Comparison of ENCODE assay signal across 1 cellular context in the genomic region with DNA sequence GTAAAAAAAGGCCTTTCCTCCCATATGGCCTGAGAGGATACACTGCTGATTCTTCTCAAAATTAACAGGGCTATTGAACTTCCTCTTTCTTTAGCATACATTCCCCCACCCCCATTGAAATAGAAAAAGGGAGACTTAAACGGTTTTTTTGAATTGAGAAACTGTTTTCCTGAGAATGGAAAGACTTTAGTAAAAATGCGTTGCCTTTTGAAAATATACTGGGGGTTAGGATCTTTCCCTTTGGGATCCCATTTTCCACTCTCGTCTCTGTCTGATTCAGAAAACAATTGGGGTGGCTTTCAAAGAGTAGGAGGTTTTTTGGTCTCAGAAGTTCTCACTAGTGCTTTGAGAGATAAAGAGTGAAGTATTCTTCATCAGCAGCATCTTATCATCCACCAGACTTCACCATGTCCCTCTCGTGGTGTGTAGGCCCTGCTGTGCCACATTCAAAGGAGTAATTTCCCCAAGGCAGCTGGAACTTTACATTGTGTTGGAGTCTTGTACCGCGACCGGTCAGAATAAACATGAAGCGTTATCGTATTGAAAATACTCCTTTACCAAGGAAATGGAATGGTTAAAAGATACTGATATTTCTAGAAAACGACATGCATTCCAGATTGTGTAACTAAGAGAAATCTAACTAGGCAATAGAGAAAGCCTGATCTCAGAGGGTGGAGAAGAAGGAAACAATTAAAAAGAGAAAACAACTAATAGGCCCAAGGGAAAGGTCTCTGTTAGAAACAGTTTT.
TF ChIP-seq lines count a peak whose summit lies in the region.

No MANE protein-coding gene starts in this region.

TF ChIP-seq in K562, 482 proteins besides CTCF, POLR2A, EP300 and RAD21 (continued from another document and continues in another):
- TF ChIP-seq, protein P1, sequence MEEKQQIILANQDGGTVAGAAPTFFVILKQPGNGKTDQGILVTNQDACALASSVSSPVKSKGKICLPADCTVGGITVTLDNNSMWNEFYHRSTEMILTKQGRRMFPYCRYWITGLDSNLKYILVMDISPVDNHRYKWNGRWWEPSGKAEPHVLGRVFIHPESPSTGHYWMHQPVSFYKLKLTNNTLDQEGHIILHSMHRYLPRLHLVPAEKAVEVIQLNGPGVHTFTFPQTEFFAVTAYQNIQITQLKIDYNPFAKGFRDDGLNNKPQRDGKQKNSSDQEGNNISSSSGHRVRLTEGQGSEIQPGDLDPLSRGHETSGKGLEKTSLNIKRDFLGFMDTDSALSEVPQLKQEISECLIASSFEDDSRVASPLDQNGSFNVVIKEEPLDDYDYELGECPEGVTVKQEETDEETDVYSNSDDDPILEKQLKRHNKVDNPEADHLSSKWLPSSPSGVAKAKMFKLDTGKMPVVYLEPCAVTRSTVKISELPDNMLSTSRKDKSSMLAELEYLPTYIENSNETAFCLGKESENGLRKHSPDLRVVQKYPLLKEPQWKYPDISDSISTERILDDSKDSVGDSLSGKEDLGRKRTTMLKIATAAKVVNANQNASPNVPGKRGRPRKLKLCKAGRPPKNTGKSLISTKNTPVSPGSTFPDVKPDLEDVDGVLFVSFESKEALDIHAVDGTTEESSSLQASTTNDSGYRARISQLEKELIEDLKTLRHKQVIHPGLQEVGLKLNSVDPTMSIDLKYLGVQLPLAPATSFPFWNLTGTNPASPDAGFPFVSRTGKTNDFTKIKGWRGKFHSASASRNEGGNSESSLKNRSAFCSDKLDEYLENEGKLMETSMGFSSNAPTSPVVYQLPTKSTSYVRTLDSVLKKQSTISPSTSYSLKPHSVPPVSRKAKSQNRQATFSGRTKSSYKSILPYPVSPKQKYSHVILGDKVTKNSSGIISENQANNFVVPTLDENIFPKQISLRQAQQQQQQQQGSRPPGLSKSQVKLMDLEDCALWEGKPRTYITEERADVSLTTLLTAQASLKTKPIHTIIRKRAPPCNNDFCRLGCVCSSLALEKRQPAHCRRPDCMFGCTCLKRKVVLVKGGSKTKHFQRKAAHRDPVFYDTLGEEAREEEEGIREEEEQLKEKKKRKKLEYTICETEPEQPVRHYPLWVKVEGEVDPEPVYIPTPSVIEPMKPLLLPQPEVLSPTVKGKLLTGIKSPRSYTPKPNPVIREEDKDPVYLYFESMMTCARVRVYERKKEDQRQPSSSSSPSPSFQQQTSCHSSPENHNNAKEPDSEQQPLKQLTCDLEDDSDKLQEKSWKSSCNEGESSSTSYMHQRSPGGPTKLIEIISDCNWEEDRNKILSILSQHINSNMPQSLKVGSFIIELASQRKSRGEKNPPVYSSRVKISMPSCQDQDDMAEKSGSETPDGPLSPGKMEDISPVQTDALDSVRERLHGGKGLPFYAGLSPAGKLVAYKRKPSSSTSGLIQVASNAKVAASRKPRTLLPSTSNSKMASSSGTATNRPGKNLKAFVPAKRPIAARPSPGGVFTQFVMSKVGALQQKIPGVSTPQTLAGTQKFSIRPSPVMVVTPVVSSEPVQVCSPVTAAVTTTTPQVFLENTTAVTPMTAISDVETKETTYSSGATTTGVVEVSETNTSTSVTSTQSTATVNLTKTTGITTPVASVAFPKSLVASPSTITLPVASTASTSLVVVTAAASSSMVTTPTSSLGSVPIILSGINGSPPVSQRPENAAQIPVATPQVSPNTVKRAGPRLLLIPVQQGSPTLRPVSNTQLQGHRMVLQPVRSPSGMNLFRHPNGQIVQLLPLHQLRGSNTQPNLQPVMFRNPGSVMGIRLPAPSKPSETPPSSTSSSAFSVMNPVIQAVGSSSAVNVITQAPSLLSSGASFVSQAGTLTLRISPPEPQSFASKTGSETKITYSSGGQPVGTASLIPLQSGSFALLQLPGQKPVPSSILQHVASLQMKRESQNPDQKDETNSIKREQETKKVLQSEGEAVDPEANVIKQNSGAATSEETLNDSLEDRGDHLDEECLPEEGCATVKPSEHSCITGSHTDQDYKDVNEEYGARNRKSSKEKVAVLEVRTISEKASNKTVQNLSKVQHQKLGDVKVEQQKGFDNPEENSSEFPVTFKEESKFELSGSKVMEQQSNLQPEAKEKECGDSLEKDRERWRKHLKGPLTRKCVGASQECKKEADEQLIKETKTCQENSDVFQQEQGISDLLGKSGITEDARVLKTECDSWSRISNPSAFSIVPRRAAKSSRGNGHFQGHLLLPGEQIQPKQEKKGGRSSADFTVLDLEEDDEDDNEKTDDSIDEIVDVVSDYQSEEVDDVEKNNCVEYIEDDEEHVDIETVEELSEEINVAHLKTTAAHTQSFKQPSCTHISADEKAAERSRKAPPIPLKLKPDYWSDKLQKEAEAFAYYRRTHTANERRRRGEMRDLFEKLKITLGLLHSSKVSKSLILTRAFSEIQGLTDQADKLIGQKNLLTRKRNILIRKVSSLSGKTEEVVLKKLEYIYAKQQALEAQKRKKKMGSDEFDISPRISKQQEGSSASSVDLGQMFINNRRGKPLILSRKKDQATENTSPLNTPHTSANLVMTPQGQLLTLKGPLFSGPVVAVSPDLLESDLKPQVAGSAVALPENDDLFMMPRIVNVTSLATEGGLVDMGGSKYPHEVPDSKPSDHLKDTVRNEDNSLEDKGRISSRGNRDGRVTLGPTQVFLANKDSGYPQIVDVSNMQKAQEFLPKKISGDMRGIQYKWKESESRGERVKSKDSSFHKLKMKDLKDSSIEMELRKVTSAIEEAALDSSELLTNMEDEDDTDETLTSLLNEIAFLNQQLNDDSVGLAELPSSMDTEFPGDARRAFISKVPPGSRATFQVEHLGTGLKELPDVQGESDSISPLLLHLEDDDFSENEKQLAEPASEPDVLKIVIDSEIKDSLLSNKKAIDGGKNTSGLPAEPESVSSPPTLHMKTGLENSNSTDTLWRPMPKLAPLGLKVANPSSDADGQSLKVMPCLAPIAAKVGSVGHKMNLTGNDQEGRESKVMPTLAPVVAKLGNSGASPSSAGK (IDR thresholded peaks at IDR 0.05) = no peak
- TF ChIP-seq RBM25 (IDR thresholded peaks at IDR 0.05; ENCODE audit: low read depth, low read length, severe bottlenecking) = peak; percentile 7
- TF ChIP-seq, protein P2, sequence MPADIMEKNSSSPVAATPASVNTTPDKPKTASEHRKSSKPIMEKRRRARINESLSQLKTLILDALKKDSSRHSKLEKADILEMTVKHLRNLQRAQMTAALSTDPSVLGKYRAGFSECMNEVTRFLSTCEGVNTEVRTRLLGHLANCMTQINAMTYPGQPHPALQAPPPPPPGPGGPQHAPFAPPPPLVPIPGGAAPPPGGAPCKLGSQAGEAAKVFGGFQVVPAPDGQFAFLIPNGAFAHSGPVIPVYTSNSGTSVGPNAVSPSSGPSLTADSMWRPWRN (IDR thresholded peaks at IDR 0.05; ENCODE audit: low read depth) = peak; percentile 15
- peak; percentile 93; the same call in 1 of the 2 replicates for TF ChIP-seq KAT7 (CRISPR knock-in tag; IDR thresholded peaks at IDR 0.05; ENCODE audit: borderline replicate concordance)
- no peak for TF ChIP-seq MCM2 (IDR thresholded peaks at IDR 0.05; ENCODE audit: low read depth)
- TF ChIP-seq NR2C1 (IDR thresholded peaks at IDR 0.05) = 0 out of 2 replicates have a peak, but pooled peaks have one; percentile 13
- 0 out of 2 replicates have a peak, but pooled peaks have one; percentile 18 for TF ChIP-seq NR2C1 (tag; IDR thresholded peaks at IDR 0.05)
- TF ChIP-seq, protein P3, sequence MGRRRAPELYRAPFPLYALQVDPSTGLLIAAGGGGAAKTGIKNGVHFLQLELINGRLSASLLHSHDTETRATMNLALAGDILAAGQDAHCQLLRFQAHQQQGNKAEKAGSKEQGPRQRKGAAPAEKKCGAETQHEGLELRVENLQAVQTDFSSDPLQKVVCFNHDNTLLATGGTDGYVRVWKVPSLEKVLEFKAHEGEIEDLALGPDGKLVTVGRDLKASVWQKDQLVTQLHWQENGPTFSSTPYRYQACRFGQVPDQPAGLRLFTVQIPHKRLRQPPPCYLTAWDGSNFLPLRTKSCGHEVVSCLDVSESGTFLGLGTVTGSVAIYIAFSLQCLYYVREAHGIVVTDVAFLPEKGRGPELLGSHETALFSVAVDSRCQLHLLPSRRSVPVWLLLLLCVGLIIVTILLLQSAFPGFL (CRISPR knock-in tag; IDR thresholded peaks at IDR 0.05) = no peak
- TF ChIP-seq CREM (IDR thresholded peaks at IDR 0.05; ENCODE audit: low read depth) = peak; percentile 62
- TF ChIP-seq NCOR1 (IDR thresholded peaks at IDR 0.05) = peak; percentile 76
- 0 out of 4 replicates have a peak, but pooled peaks of 1 of the 2 experiments have one; percentile 13 for TF ChIP-seq SIN3A (IDR thresholded peaks at IDR 0.05; ENCODE audit: borderline replicate concordance in 2 of 2, control insufficient read depth in 1 of 2, low read depth in 2 of 2, low read length in 2 of 2)
- TF ChIP-seq ZNF212 (CRISPR knock-in tag; IDR thresholded peaks at IDR 0.05) = 0 out of 2 replicates have a peak, but pooled peaks have one; percentile 53
- TF ChIP-seq, protein P4, sequence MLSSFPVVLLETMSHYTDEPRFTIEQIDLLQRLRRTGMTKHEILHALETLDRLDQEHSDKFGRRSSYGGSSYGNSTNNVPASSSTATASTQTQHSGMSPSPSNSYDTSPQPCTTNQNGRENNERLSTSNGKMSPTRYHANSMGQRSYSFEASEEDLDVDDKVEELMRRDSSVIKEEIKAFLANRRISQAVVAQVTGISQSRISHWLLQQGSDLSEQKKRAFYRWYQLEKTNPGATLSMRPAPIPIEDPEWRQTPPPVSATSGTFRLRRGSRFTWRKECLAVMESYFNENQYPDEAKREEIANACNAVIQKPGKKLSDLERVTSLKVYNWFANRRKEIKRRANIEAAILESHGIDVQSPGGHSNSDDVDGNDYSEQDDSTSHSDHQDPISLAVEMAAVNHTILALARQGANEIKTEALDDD (IDR thresholded peaks at IDR 0.05) = peak; percentile 65
- TF ChIP-seq BRF1 (IDR thresholded peaks at IDR 0.05; ENCODE audit: borderline replicate concordance, extremely low read depth, insufficient read length) = no peak
- TF ChIP-seq ZNF584 (CRISPR knock-in tag; IDR thresholded peaks at IDR 0.05; ENCODE audit: low read depth) = no peak
- TF ChIP-seq XRCC3 (IDR thresholded peaks at IDR 0.05) = no peak
- TF ChIP-seq, protein P5, sequence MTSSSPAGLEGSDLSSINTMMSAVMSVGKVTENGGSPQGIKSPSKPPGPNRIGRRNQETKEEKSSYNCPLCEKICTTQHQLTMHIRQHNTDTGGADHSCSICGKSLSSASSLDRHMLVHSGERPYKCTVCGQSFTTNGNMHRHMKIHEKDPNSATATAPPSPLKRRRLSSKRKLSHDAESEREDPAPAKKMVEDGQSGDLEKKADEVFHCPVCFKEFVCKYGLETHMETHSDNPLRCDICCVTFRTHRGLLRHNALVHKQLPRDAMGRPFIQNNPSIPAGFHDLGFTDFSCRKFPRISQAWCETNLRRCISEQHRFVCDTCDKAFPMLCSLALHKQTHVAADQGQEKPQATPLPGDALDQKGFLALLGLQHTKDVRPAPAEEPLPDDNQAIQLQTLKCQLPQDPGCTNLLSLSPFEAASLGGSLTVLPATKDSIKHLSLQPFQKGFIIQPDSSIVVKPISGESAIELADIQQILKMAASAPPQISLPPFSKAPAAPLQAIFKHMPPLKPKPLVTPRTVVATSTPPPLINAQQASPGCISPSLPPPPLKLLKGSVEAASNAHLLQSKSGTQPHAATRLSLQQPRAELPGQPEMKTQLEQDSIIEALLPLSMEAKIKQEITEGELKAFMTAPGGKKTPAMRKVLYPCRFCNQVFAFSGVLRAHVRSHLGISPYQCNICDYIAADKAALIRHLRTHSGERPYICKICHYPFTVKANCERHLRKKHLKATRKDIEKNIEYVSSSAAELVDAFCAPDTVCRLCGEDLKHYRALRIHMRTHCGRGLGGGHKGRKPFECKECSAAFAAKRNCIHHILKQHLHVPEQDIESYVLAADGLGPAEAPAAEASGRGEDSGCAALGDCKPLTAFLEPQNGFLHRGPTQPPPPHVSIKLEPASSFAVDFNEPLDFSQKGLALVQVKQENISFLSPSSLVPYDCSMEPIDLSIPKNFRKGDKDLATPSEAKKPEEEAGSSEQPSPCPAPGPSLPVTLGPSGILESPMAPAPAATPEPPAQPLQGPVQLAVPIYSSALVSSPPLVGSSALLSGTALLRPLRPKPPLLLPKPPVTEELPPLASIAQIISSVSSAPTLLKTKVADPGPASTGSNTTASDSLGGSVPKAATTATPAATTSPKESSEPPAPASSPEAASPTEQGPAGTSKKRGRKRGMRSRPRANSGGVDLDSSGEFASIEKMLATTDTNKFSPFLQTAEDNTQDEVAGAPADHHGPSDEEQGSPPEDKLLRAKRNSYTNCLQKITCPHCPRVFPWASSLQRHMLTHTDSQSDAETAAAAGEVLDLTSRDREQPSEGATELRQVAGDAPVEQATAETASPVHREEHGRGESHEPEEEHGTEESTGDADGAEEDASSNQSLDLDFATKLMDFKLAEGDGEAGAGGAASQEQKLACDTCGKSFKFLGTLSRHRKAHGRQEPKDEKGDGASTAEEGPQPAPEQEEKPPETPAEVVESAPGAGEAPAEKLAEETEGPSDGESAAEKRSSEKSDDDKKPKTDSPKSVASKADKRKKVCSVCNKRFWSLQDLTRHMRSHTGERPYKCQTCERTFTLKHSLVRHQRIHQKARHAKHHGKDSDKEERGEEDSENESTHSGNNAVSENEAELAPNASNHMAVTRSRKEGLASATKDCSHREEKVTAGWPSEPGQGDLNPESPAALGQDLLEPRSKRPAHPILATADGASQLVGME (CRISPR knock-in tag; IDR thresholded peaks at IDR 0.05) = 0 out of 2 replicates have a peak, but pooled peaks have one; percentile 4
- peak; percentile 88 for TF ChIP-seq ZNF766 (CRISPR knock-in tag; conservative IDR thresholded peaks at IDR 0.05)
- TF ChIP-seq TOE1 (IDR thresholded peaks at IDR 0.05; ENCODE audit: borderline replicate concordance) = 0 out of 2 replicates have a peak, but pooled peaks have one; percentile 30
- TF ChIP-seq TOE1 (CRISPR knock-in tag; IDR thresholded peaks at IDR 0.05; ENCODE audit: borderline replicate concordance, low read depth) = no peak
- TF ChIP-seq, protein P6, sequence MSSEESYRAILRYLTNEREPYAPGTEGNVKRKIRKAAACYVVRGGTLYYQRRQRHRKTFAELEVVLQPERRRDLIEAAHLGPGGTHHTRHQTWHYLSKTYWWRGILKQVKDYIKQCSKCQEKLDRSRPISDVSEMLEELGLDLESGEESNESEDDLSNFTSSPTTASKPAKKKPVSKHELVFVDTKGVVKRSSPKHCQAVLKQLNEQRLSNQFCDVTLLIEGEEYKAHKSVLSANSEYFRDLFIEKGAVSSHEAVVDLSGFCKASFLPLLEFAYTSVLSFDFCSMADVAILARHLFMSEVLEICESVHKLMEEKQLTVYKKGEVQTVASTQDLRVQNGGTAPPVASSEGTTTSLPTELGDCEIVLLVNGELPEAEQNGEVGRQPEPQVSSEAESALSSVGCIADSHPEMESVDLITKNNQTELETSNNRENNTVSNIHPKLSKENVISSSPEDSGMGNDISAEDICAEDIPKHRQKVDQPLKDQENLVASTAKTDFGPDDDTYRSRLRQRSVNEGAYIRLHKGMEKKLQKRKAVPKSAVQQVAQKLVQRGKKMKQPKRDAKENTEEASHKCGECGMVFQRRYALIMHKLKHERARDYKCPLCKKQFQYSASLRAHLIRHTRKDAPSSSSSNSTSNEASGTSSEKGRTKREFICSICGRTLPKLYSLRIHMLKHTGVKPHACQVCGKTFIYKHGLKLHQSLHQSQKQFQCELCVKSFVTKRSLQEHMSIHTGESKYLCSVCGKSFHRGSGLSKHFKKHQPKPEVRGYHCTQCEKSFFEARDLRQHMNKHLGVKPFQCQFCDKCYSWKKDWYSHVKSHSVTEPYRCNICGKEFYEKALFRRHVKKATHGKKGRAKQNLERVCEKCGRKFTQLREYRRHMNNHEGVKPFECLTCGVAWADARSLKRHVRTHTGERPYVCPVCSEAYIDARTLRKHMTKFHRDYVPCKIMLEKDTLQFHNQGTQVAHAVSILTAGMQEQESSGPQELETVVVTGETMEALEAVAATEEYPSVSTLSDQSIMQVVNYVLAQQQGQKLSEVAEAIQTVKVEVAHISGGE (CRISPR knock-in tag; IDR thresholded peaks at IDR 0.05) = 0 out of 6 replicates have a peak, but pooled peaks of 1 of the 3 experiments have one; percentile 55
